In the genomic region with DNA sequence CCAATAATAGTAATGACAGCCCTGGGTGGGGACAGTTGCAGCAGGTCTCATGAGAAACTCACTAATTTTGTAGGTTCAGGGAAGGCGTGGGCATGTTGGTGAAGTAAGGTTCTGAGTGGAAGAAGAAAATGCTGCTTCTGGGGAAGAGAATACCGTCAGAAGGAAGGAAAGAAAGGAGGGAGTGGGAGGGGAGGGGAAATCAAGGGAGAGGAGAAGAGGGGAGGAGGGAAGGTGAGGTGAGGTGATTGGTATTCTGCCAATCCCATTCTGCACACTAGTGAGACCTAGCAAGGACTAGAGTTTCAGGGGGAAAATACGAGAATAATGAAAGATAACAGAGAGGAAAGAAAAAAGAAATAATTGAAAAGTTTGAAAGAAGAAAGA, we compare ENCODE assay signal across 8 cellular contexts. TPM values are rescaled to one million over a fixed set of nuclear protein-coding genes. Genes with fewer than 3 reads are reported as not detected.
DNase-seq lines count a peak whose midpoint lies in the region; TF ChIP-seq lines count a peak whose summit lies in the region.

No MANE protein-coding gene starts in this region.

- H3K36me3 ChIP-seq in endodermal cell (ENCODE audit: control insufficient read depth, insufficient read depth, low read length) (no peaks in the 10 kb centered on the region), osteoblast (ENCODE audit: insufficient read depth, low read length) (no peaks in the 10 kb centered on the region)

- H3K9ac ChIP-seq in endodermal cell (ENCODE audit: extremely low read depth, low read length, poor library complexity, severe bottlenecking): peak overlapping the region; percentile 90

- H3K27me3 ChIP-seq in endodermal cell (ENCODE audit: control insufficient read depth, insufficient read depth, low read length, poor library complexity, severe bottlenecking) (peaks cover 17% of the 10 kb centered on the region), osteoblast (ENCODE audit: insufficient read depth, low read length) (peaks cover 14% of the 10 kb centered on the region)

- H3K4me3 Mint-ChIP-seq in endodermal cell: peak overlapping the region; percentile 74

- WGBS in endodermal cell (ENCODE audit: insufficient coverage in 1 of 2, insufficient read length in 1 of 2), 2 experiments: 23 to 28% methylated on average over 2 to 3 of the region's 3 CpGs

- peak overlapping the region; percentile 92 for H3K4me2 ChIP-seq in osteoblast (ENCODE audit: insufficient read depth, low read length)

- H3K4me1 ChIP-seq in endodermal cell (ENCODE audit: control insufficient read depth, insufficient read depth, low read length) (no peaks in the 10 kb centered on the region), osteoblast (ENCODE audit: insufficient read depth, low read length) (peaks cover 11% of the 10 kb centered on the region)

- DNase-seq in NCI-H345 treated with DMSO at 0.1 percent for 48 hours (lab: John Stamatoyannopoulos, UW; ENCODE audit: unreplicated experiment): peak; percentile 38
- DNase-seq in endodermal cell: no peak
- no peak for DNase-seq in osteoblast (ENCODE audit: insufficient read length, low spot score, missing footprints)
- DNase-seq in OCI-M1 (lab: John Stamatoyannopoulos, UW): no peak
- DNase-seq in GM10266 (ENCODE audit: extremely low spot score): no peak
- DNase-seq in HT-29 (ENCODE audit: low spot score): no peak
- no peak for DNase-seq in NCI-H2107 (lab: John Stamatoyannopoulos, UW)

- H3K36me3 Mint-ChIP-seq in endodermal cell (ENCODE audit: low read depth): no peaks in the 10 kb centered on the region

- H3K27ac ChIP-seq in endodermal cell (ENCODE audit: low read depth, low read length) (peak overlapping the region; percentile 87), osteoblast (ENCODE audit: low read depth, low read length) (peak overlapping the region; percentile 86)

- no peaks in the 10 kb centered on the region for H3K79me2 ChIP-seq in osteoblast (ENCODE audit: insufficient read depth, low read length)

- peak overlapping the region; percentile 93 for H2AFZ ChIP-seq in osteoblast (ENCODE audit: low read length)

- H3K9me3 ChIP-seq in endodermal cell (ENCODE audit: control insufficient read depth, low read length): no peaks in the 10 kb centered on the region
- no peaks in the 10 kb centered on the region for H3K9me3 ChIP-seq in osteoblast (ENCODE audit: low read depth, low read length)

- H4K20me1 ChIP-seq in osteoblast (ENCODE audit: insufficient read depth, low read length): no peaks in the 10 kb centered on the region

- TF ChIP-seq CTCF in endodermal cell (conservative IDR thresholded peaks at IDR 0.05) (no peak), osteoblast (IDR thresholded peaks at IDR 0.05; ENCODE audit: extremely low read depth, low read depth, low read length) (no peak), GM10266 (IDR thresholded peaks at IDR 0.05; ENCODE audit: control insufficient read depth, insufficient read depth, low read depth, missing control alignments) (no peak)

- H3K27me3 Mint-ChIP-seq in endodermal cell (ENCODE audit: insufficient read depth): peaks cover 14% of the 10 kb centered on the region

- peak overlapping the region; percentile 58 for H3K4me3 ChIP-seq in GM08714 (ENCODE audit: low read length)
- peak overlapping the region; percentile 93 for H3K4me3 ChIP-seq in endodermal cell (ENCODE audit: low read length)
- peak overlapping the region; percentile 75 for H3K4me3 ChIP-seq in osteoblast (ENCODE audit: insufficient read depth, low read length)

- peaks cover 10% of the 10 kb centered on the region for H3K4me1 Mint-ChIP-seq in endodermal cell

- peak overlapping the region; percentile 97 for H3K27ac Mint-ChIP-seq in endodermal cell

- H3K9me3 Mint-ChIP-seq in endodermal cell: no peaks in the 10 kb centered on the region

RNA-seq across cellular contexts. Expression of a gene that starts 32.4 kb away (rescaled TPM):
- total RNA-seq in endodermal cell (100 to 1,000 TPM; 113 to 147 TPM), osteoblast (128 and 207 TPM in 2 replicates)
- 133 TPM for polyA plus RNA-seq in endodermal cell (2013, experiment 1 of 2)
- 123 TPM for polyA plus RNA-seq in endodermal cell (2013, experiment 2 of 2)
- 44.4 and 47.5 TPM in 2 replicates for total RNA-seq in HT-29 (2014; rRNA removed; shearing (Covaris generic))

RNA-seq across cellular contexts. Expression of a gene that starts 54.9 kb away (rescaled TPM):
- total RNA-seq in endodermal cell (not detected), osteoblast (not detected in 2 replicates)
- polyA plus RNA-seq in endodermal cell (2013, experiment 1 of 2): not detected
- not detected for polyA plus RNA-seq in endodermal cell (2013, experiment 2 of 2)
- total RNA-seq in HT-29 (2014; rRNA removed; shearing (Covaris generic)): not detected in 2 replicates
